ENCODE assay signal across 1 cellular context in the genomic region with DNA sequence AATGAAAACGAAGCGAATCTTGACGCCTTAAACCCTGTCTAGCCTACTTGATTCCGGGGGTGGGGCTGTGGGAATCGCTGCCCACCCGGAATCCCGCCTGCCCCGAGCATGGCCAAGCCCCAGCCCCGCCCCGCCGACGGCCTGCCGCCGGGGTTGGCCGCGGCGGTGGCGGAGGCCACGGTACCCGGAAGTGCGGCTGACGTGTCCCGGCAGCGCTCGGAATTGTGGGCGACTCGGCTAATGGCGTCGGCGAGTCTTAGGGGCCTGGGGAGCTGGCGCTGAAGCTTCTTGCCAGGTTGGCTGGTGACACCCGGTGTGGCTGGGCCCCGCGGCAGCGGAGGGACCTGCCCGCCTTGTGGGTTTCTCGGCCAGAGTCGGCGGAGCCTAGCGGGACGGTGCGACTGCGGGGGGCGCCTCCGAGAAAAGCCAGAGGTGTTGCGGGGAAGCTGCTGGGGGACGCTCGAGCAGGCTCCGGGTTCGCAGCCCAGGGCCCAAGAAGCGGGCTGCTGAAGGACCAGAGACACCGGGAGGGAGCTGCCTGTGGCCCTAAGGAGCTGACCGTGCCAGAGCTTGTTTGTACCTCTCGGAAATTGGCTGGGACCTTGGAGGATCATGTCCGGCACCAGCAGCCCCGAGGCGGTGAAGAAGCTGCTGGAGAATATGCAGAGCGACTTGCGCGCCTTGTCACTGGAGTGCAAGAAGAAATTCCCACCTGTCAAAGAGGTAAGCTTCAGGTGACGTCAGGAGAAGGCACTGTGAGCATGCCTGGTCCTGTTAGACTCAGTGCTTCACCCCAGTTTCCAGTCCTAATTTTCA.
A peak's percentile ranks its signal among the peaks of the same experiment; 100 is the strongest.
TF ChIP-seq lines count a peak whose summit lies in the region.

A gene with protein sequence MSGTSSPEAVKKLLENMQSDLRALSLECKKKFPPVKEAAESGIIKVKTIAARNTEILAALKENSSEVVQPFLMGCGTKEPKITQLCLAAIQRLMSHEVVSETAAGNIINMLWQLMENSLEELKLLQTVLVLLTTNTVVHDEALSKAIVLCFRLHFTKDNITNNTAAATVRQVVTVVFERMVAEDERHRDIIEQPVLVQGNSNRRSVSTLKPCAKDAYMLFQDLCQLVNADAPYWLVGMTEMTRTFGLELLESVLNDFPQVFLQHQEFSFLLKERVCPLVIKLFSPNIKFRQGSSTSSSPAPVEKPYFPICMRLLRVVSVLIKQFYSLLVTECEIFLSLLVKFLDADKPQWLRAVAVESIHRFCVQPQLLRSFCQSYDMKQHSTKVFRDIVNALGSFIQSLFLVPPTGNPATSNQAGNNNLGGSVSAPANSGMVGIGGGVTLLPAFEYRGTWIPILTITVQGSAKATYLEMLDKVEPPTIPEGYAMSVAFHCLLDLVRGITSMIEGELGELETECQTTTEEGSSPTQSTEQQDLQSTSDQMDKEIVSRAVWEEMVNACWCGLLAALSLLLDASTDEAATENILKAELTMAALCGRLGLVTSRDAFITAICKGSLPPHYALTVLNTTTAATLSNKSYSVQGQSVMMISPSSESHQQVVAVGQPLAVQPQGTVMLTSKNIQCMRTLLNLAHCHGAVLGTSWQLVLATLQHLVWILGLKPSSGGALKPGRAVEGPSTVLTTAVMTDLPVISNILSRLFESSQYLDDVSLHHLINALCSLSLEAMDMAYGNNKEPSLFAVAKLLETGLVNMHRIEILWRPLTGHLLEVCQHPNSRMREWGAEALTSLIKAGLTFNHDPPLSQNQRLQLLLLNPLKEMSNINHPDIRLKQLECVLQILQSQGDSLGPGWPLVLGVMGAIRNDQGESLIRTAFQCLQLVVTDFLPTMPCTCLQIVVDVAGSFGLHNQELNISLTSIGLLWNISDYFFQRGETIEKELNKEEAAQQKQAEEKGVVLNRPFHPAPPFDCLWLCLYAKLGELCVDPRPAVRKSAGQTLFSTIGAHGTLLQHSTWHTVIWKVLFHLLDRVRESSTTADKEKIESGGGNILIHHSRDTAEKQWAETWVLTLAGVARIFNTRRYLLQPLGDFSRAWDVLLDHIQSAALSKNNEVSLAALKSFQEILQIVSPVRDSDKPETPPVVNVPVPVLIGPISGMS (N-terminal part only) (plus strand): TSS at position 231 of the 816 bp plus-strand sequence. CDS start 382 bp downstream, at position 613.

TF ChIP-seq in HepG2, 621 proteins besides CTCF, POLR2A, EP300 and RAD21 (continued from another document and continues in another):
- TF ChIP-seq NR2F6 (IDR thresholded peaks at IDR 0.05), result no peak
- TF ChIP-seq NR2F6 (CRISPR knock-in tag; IDR thresholded peaks at IDR 0.05), result peak; percentile 46; the same call in 1 of the 2 replicates
- TF ChIP-seq, protein P1, sequence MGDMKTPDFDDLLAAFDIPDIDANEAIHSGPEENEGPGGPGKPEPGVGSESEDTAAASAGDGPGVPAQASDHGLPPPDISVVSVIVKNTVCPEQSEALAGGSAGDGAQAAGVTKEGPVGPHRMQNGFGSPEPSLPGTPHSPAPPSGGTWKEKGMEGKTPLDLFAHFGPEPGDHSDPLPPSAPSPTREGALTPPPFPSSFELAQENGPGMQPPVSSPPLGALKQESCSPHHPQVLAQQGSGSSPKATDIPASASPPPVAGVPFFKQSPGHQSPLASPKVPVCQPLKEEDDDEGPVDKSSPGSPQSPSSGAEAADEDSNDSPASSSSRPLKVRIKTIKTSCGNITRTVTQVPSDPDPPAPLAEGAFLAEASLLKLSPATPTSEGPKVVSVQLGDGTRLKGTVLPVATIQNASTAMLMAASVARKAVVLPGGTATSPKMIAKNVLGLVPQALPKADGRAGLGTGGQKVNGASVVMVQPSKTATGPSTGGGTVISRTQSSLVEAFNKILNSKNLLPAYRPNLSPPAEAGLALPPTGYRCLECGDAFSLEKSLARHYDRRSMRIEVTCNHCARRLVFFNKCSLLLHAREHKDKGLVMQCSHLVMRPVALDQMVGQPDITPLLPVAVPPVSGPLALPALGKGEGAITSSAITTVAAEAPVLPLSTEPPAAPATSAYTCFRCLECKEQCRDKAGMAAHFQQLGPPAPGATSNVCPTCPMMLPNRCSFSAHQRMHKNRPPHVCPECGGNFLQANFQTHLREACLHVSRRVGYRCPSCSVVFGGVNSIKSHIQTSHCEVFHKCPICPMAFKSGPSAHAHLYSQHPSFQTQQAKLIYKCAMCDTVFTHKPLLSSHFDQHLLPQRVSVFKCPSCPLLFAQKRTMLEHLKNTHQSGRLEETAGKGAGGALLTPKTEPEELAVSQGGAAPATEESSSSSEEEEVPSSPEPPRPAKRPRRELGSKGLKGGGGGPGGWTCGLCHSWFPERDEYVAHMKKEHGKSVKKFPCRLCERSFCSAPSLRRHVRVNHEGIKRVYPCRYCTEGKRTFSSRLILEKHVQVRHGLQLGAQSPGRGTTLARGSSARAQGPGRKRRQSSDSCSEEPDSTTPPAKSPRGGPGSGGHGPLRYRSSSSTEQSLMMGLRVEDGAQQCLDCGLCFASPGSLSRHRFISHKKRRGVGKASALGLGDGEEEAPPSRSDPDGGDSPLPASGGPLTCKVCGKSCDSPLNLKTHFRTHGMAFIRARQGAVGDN (CRISPR knock-in tag; IDR thresholded peaks at IDR 0.05), result peak; percentile 91
- no peak for TF ChIP-seq MAFK (conservative IDR thresholded peaks at IDR 0.05 in 1 of 2, IDR thresholded peaks at IDR 0.05 in 1 of 2; ENCODE audit: low read length in 2 of 2)
- TF ChIP-seq, protein P2, sequence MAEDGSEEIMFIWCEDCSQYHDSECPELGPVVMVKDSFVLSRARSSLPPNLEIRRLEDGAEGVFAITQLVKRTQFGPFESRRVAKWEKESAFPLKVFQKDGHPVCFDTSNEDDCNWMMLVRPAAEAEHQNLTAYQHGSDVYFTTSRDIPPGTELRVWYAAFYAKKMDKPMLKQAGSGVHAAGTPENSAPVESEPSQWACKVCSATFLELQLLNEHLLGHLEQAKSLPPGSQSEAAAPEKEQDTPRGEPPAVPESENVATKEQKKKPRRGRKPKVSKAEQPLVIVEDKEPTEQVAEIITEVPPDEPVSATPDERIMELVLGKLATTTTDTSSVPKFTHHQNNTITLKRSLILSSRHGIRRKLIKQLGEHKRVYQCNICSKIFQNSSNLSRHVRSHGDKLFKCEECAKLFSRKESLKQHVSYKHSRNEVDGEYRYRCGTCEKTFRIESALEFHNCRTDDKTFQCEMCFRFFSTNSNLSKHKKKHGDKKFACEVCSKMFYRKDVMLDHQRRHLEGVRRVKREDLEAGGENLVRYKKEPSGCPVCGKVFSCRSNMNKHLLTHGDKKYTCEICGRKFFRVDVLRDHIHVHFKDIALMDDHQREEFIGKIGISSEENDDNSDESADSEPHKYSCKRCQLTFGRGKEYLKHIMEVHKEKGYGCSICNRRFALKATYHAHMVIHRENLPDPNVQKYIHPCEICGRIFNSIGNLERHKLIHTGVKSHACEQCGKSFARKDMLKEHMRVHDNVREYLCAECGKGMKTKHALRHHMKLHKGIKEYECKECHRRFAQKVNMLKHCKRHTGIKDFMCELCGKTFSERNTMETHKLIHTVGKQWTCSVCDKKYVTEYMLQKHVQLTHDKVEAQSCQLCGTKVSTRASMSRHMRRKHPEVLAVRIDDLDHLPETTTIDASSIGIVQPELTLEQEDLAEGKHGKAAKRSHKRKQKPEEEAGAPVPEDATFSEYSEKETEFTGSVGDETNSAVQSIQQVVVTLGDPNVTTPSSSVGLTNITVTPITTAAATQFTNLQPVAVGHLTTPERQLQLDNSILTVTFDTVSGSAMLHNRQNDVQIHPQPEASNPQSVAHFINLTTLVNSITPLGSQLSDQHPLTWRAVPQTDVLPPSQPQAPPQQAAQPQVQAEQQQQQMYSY (CRISPR knock-in tag; IDR thresholded peaks at IDR 0.05), result 0 out of 2 replicates have a peak, but pooled peaks have one; percentile 27
- TF ChIP-seq ZNF263 (CRISPR knock-in tag; IDR thresholded peaks at IDR 0.05), result peak; percentile 37; the same call in 1 of the 2 replicates
- 0 out of 2 replicates have a peak, but pooled peaks have one; percentile 32 for TF ChIP-seq ZNF44 (CRISPR knock-in tag; IDR thresholded peaks at IDR 0.05)
- no peak for TF ChIP-seq SNAI1 (CRISPR knock-in tag; IDR thresholded peaks at IDR 0.05; ENCODE audit: borderline replicate concordance)
- peak; percentile 71; the same call in 1 of the 2 replicates for TF ChIP-seq ZNF724P (CRISPR knock-in tag; IDR thresholded peaks at IDR 0.05; ENCODE audit: borderline replicate concordance)
- TF ChIP-seq, protein P3, sequence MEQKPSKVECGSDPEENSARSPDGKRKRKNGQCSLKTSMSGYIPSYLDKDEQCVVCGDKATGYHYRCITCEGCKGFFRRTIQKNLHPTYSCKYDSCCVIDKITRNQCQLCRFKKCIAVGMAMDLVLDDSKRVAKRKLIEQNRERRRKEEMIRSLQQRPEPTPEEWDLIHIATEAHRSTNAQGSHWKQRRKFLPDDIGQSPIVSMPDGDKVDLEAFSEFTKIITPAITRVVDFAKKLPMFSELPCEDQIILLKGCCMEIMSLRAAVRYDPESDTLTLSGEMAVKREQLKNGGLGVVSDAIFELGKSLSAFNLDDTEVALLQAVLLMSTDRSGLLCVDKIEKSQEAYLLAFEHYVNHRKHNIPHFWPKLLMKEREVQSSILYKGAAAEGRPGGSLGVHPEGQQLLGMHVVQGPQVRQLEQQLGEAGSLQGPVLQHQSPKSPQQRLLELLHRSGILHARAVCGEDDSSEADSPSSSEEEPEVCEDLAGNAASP (CRISPR knock-in tag; IDR thresholded peaks at IDR 0.05; ENCODE audit: borderline replicate concordance), result peak; percentile 61
- peak; percentile 72 for TF ChIP-seq ARNTL (CRISPR knock-in tag; IDR thresholded peaks at IDR 0.05)
- no peak for TF ChIP-seq HMG20B (CRISPR knock-in tag; conservative IDR thresholded peaks at IDR 0.05)
- TF ChIP-seq RARG (CRISPR knock-in tag; IDR thresholded peaks at IDR 0.05; ENCODE audit: low read depth), result no peak
- TF ChIP-seq, protein P4, sequence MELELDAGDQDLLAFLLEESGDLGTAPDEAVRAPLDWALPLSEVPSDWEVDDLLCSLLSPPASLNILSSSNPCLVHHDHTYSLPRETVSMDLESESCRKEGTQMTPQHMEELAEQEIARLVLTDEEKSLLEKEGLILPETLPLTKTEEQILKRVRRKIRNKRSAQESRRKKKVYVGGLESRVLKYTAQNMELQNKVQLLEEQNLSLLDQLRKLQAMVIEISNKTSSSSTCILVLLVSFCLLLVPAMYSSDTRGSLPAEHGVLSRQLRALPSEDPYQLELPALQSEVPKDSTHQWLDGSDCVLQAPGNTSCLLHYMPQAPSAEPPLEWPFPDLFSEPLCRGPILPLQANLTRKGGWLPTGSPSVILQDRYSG (CRISPR knock-in tag; IDR thresholded peaks at IDR 0.05), result peak; percentile 69
- TF ChIP-seq ZSCAN12 (CRISPR knock-in tag; IDR thresholded peaks at IDR 0.05), result peak; percentile 83; the same call in 1 of the 2 replicates
- TF ChIP-seq YEATS4 (CRISPR knock-in tag; IDR thresholded peaks at IDR 0.05; ENCODE audit: borderline replicate concordance), result peak; percentile 89
- TF ChIP-seq, protein P5, sequence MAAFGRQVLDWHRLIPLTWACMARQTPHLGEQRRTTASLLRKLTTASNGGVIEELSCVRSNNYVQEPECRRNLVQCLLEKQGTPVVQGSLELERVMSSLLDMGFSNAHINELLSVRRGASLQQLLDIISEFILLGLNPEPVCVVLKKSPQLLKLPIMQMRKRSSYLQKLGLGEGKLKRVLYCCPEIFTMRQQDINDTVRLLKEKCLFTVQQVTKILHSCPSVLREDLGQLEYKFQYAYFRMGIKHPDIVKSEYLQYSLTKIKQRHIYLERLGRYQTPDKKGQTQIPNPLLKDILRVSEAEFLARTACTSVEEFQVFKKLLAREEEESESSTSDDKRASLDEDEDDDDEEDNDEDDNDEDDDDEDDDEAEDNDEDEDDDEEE (CRISPR knock-in tag; IDR thresholded peaks at IDR 0.05), result no peak
- TF ChIP-seq TOE1 (CRISPR knock-in tag; IDR thresholded peaks at IDR 0.05), result peak; percentile 33; the same call in 1 of the 2 replicates
- TF ChIP-seq, protein P6, sequence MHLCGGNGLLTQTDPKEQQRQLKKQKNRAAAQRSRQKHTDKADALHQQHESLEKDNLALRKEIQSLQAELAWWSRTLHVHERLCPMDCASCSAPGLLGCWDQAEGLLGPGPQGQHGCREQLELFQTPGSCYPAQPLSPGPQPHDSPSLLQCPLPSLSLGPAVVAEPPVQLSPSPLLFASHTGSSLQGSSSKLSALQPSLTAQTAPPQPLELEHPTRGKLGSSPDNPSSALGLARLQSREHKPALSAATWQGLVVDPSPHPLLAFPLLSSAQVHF (CRISPR knock-in tag; IDR thresholded peaks at IDR 0.05), result 0 out of 2 replicates have a peak, but pooled peaks have one; percentile 40
- no peak for TF ChIP-seq ZNF841 (CRISPR knock-in tag; IDR thresholded peaks at IDR 0.05; ENCODE audit: borderline replicate concordance)
- TF ChIP-seq ZSCAN25 (CRISPR knock-in tag; IDR thresholded peaks at IDR 0.05), result peak; percentile 33; the same call in 1 of the 2 replicates
- no peak for TF ChIP-seq ZNF382 (CRISPR knock-in tag; IDR thresholded peaks at IDR 0.05; ENCODE audit: borderline replicate concordance)
- TF ChIP-seq MIXL1 (CRISPR knock-in tag; IDR thresholded peaks at IDR 0.05), result 0 out of 2 replicates have a peak, but pooled peaks have one; percentile 23
- TF ChIP-seq MED1 (CRISPR knock-in tag; IDR thresholded peaks at IDR 0.05), result peak; percentile 50; the same call in 1 of the 2 replicates
- peak; percentile 75 for TF ChIP-seq ZNF350 (CRISPR knock-in tag; IDR thresholded peaks at IDR 0.05; ENCODE audit: borderline replicate concordance, low read depth)
- TF ChIP-seq, protein P7, sequence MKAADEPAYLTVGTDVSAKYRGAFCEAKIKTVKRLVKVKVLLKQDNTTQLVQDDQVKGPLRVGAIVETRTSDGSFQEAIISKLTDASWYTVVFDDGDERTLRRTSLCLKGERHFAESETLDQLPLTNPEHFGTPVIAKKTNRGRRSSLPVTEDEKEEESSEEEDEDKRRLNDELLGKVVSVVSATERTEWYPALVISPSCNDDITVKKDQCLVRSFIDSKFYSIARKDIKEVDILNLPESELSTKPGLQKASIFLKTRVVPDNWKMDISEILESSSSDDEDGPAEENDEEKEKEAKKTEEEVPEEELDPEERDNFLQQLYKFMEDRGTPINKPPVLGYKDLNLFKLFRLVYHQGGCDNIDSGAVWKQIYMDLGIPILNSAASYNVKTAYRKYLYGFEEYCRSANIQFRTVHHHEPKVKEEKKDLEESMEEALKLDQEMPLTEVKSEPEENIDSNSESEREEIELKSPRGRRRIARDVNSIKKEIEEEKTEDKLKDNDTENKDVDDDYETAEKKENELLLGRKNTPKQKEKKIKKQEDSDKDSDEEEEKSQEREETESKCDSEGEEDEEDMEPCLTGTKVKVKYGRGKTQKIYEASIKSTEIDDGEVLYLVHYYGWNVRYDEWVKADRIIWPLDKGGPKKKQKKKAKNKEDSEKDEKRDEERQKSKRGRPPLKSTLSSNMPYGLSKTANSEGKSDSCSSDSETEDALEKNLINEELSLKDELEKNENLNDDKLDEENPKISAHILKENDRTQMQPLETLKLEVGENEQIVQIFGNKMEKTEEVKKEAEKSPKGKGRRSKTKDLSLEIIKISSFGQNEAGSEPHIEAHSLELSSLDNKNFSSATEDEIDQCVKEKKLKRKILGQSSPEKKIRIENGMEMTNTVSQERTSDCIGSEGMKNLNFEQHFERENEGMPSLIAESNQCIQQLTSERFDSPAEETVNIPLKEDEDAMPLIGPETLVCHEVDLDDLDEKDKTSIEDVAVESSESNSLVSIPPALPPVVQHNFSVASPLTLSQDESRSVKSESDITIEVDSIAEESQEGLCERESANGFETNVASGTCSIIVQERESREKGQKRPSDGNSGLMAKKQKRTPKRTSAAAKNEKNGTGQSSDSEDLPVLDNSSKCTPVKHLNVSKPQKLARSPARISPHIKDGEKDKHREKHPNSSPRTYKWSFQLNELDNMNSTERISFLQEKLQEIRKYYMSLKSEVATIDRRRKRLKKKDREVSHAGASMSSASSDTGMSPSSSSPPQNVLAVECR (CRISPR knock-in tag; IDR thresholded peaks at IDR 0.05; ENCODE audit: borderline replicate concordance), result peak; percentile 94
